Comparison of ENCODE assay signal across 25 cellular contexts in the genomic region with DNA sequence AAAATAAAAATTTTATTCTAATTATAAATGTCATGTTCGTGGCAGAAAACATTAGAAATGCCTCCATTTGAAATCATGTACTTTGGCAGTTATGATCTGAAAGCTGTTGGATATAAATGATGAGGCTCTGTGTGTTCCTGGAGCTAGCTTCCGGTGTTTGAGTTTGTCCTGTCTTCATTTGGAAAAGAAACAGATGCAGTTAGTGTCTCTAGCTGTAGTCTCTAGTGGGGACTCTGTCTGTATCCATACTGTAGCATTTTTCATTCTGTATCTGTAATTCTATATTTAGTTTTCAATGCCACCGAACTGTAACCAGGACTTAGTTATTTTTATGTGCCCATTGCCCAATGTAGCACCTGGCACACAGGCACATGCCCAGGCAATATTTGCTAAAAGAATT.
"Had no signal": no experiment of that assay in that cellular context is flagged by ENCODE, and none has a peak within 500 bp of the region (broad histone marks: within the 10 kb centered on the region; RNA-seq: fewer than 3 reads in every experiment).

No MANE protein-coding gene starts in this region.

- DNase-seq: activated CD4-positive, alpha-beta memory T cell treated with anti-CD3 and anti-CD28 coated beads, Interleukin-2, amount 10 ng/mL, durations not matched to agents 7 days and 5 days; activated CD4-positive, alpha-beta T cell treated with anti-CD3 and anti-CD28 coated beads for 1 hour; activated CD4-positive, alpha-beta T cell treated with anti-CD3 and anti-CD28 coated beads for 48 hours; activated CD4-positive, CD25-positive, alpha-beta regulatory T cell; activated CD8-positive, alpha-beta memory T cell treated with anti-CD3 and anti-CD28 coated beads for 24 hours; activated CD8-positive, alpha-beta memory T cell treated with anti-CD3 and anti-CD28 coated beads, Interleukin-2, amount 10 ng/mL, durations not matched to agents 7 days and 5 days; activated CD8-positive, alpha-beta memory T cell treated with anti-CD3 and anti-CD28 coated beads, Interleukin-2, amount 50 U/mL, for 48 hours; activated effector memory CD4-positive, alpha-beta T cell treated with Interleukin-2 at 50 U/mL for 16 hours; activated naive CD4-positive, alpha-beta T cell treated with anti-CD3 and anti-CD28 coated beads, Interleukin-2, amount 10 ng/mL, durations not matched to agents 7 days and 5 days; activated naive CD8-positive, alpha-beta T cell treated with anti-CD3 and anti-CD28 coated beads, Interleukin-2, amount 50 U/mL, for 24 hours; activated T-cell treated with anti-CD3 and anti-CD28 coated beads, Interleukin-2, amount 50 U/mL, for 48 hours; anterior cingulate cortex; central memory CD4-positive, alpha-beta T cell; NCI-H1105; NCI-H1417 treated with DMSO at 0.1 percent for 48 hours; NCI-H187 treated with DMSO at 0.1 percent for 48 hours; NCI-H345; NCI-H524 treated with DMSO at 0.1 percent for 48 hours; OCI-M1; Right ventricle myocardium superior; SW 1271; T-helper 1 cell; T-helper 2 cell; T-helper 9 cell; WERI-Rb-1 had no signal

- H3K36me3 ChIP-seq: WERI-Rb-1 had no signal

- H3K27ac ChIP-seq: WERI-Rb-1 had no signal
